In genomic region chr3:112093180-112093522, GRCh38 we compare ENCODE assay signal across 16 cellular contexts. TPM values are rescaled to one million over a fixed set of nuclear protein-coding genes. Genes with fewer than 3 reads are reported as not detected.
DNase-seq lines count a peak whose midpoint lies in the region; ATAC-seq, FAIRE-seq and TF ChIP-seq lines count a peak whose summit lies in the region.
"Had no signal": no experiment of that assay in that cellular context is flagged by ENCODE, and none has a peak within 500 bp of the region (broad histone marks: within the 10 kb centered on the region; RNA-seq: fewer than 3 reads in every experiment).

No MANE protein-coding gene starts in this region.

- no peak overlapping the region for H3K56ac ChIP-seq in mesendoderm (ENCODE audit: low read length)

- peaks cover 81% of the 10 kb centered on the region for H3K79me2 ChIP-seq in astrocyte (ENCODE audit: insufficient read depth, low read length)
- H3K79me2 ChIP-seq in mesendoderm (ENCODE audit: control insufficient read depth, insufficient read depth, low read length), result peaks cover 4% of the 10 kb centered on the region

- H3K4me1 ChIP-seq in astrocyte (ENCODE audit: insufficient read depth, low read length), result peaks cover 27% of the 10 kb centered on the region
- peaks cover 8% of the 10 kb centered on the region for H3K4me1 ChIP-seq in mesendoderm (ENCODE audit: control insufficient read depth, low read depth, low read length)
- peaks cover 9% of the 10 kb centered on the region in 2 donors for H3K4me1 ChIP-seq in thoracic aorta (ENCODE audit: control insufficient read depth in 1 of 2, low read depth in 2 of 2)
- no peaks in the 10 kb centered on the region for H3K4me1 ChIP-seq in prostate gland (replicated peaks)

- no peak for FAIRE-seq in astrocyte (lab: Jason Lieb, UNC)
- FAIRE-seq: frontal cortex had no signal

- intact Hi-C loops in prostate gland (cut with DNase I), result no loop called here

- H3K9ac ChIP-seq in astrocyte (ENCODE audit: low read length) (peak overlapping the region; percentile 51), mesendoderm (ENCODE audit: low read length) (no peak overlapping the region)

- CTCF ChIA-PET in activated naive CD4-positive, alpha-beta T cell treated with anti-CD3 and anti-CD28 coated beads, Interleukin-2, amount 10 ng/mL, durations not matched to agents 7 days and 5 days (lab: Charles Lee), result interaction anchor here (0.5 to 2.1 kb wide), 3 partner anchors 18 to 406 kb away, joined by 3 to 5 read pairs (median 4); partner anchors contain the start of gene BTLA

- peaks cover 11% of the 10 kb centered on the region for H3K36me3 Mint-ChIP-seq in activated naive CD4-positive, alpha-beta T cell treated with anti-CD3 and anti-CD28 coated beads, Interleukin-2, amount 10 ng/mL, durations not matched to agents 7 days and 5 days
- H3K36me3 Mint-ChIP-seq in astrocyte (ENCODE audit: low read depth, unreplicated experiment), result peaks cover 18% of the 10 kb centered on the region
- H3K36me3 Mint-ChIP-seq: natural killer cell had no signal

- H4K20me1 ChIP-seq in astrocyte (ENCODE audit: insufficient read depth, low read length), result peaks cover 20% of the 10 kb centered on the region

- no peak overlapping the region for H4K5ac ChIP-seq in mesendoderm (ENCODE audit: low read length)

- no peak overlapping the region for H2AK5ac ChIP-seq in mesendoderm (ENCODE audit: low read length)

- H3K27ac ChIP-seq in astrocyte (ENCODE audit: low read depth, low read length) (peak overlapping the region; percentile 28), mesendoderm (ENCODE audit: low read depth, low read length) (peak overlapping the region; percentile 6), thoracic aorta (peak overlapping the region in 1 of 2 donors; percentile 4), prostate gland (no peak overlapping the region)

- H3K36me3 ChIP-seq in astrocyte (ENCODE audit: insufficient read depth, low read length) (peaks cover 5% of the 10 kb centered on the region), mesendoderm (ENCODE audit: control insufficient read depth, insufficient read depth, low read length) (no peaks in the 10 kb centered on the region), thoracic aorta (no peaks in the 10 kb centered on the region), prostate gland (no peaks in the 10 kb centered on the region)

- peaks cover 2% of the 10 kb centered on the region for H3K79me1 ChIP-seq in mesendoderm (ENCODE audit: low read length)

- H3K4ac ChIP-seq in mesendoderm (ENCODE audit: low read depth, low read length), result no peak overlapping the region

- H3K9me3 ChIP-seq in astrocyte (ENCODE audit: insufficient read depth, low read depth, low read length) (no peaks in the 10 kb centered on the region), thoracic aorta (no peaks in the 10 kb centered on the region), prostate gland (no peaks in the 10 kb centered on the region)

- H3K4me1 Mint-ChIP-seq in activated naive CD4-positive, alpha-beta T cell treated with anti-CD3 and anti-CD28 coated beads, Interleukin-2, amount 10 ng/mL, durations not matched to agents 7 days and 5 days, result peaks cover 42% of the 10 kb centered on the region
- H3K4me1 Mint-ChIP-seq in astrocyte (ENCODE audit: low read depth, unreplicated experiment), result peaks cover 63% of the 10 kb centered on the region

- no peak for TF ChIP-seq POLR2A in prostate gland (IDR thresholded peaks at IDR 0.05)

- H4K8ac ChIP-seq in mesendoderm (ENCODE audit: low read depth, low read length), result no peak overlapping the region

- H3K27me3 ChIP-seq in astrocyte (ENCODE audit: insufficient read depth, low read length), result no peaks in the 10 kb centered on the region
- H3K27me3 ChIP-seq in mesendoderm (ENCODE audit: insufficient read depth, low read length, poor library complexity), result no peaks in the 10 kb centered on the region
- H3K27me3 ChIP-seq in thoracic aorta (replicated peaks; ENCODE audit: insufficient read depth), result no peaks in the 10 kb centered on the region
- H3K27me3 ChIP-seq in prostate gland (replicated peaks; ENCODE audit: insufficient read depth), result no peaks in the 10 kb centered on the region

- H3K9me3 Mint-ChIP-seq in activated naive CD4-positive, alpha-beta T cell treated with anti-CD3 and anti-CD28 coated beads, Interleukin-2, amount 10 ng/mL, durations not matched to agents 7 days and 5 days, result no peaks in the 10 kb centered on the region
- H3K9me3 Mint-ChIP-seq in astrocyte (ENCODE audit: unreplicated experiment), result no peaks in the 10 kb centered on the region
- H3K9me3 Mint-ChIP-seq: activated B cell treated with CpG ODN at 0.5 μM for 24 hours, natural killer cell had no signal

- peaks cover 4% of the 10 kb centered on the region for H3K27me3 Mint-ChIP-seq in activated naive CD4-positive, alpha-beta T cell treated with anti-CD3 and anti-CD28 coated beads, Interleukin-2, amount 10 ng/mL, durations not matched to agents 7 days and 5 days
- no peaks in the 10 kb centered on the region for H3K27me3 Mint-ChIP-seq in astrocyte (ENCODE audit: low read depth, unreplicated experiment)

- H3K4me2 ChIP-seq in astrocyte (ENCODE audit: low read length) (peak overlapping the region; percentile 64), mesendoderm (ENCODE audit: low read length) (no peak overlapping the region)

- H2BK5ac ChIP-seq in mesendoderm (ENCODE audit: low read length), result no peak overlapping the region

- H2AFZ ChIP-seq in astrocyte (ENCODE audit: low read depth, low read length), result no peak overlapping the region

- no peak overlapping the region for H2BK120ac ChIP-seq in mesendoderm (ENCODE audit: low read depth, low read length)

- no peak for DNase-seq in activated naive CD4-positive, alpha-beta T cell treated with anti-CD3 and anti-CD28 coated beads, Interleukin-2, amount 10 ng/mL, durations not matched to agents 7 days and 5 days
- no peak for DNase-seq in activated naive CD4-positive, alpha-beta T cell (lab: John Stamatoyannopoulos, UW)
- no peak for DNase-seq in astrocyte (ENCODE audit: low read depth)
- DNase-seq in mesendoderm, result peak; percentile 77
- no peak for DNase-seq in thoracic aorta (ENCODE audit: low spot score)
- DNase-seq in prostate gland (ENCODE audit: low spot score), result no peak
- no peak for DNase-seq in NCI-H226
- DNase-seq: activated B cell treated with CpG ODN at 0.5 μM for 24 hours; activated T-cell treated with anti-CD3 and anti-CD28 coated beads for 4 hours; natural killer cell; NCI-H1694 treated with DMSO at 0.1 percent for 48 hours; NCI-H82; stimulated activated CD4-positive, alpha-beta T cell treated with anti-CD3 and anti-CD28 coated beads, Interleukin-12 subunit alpha, Interleukin-12 subunit beta, amount 100 ng/mL, for 4 hours had no signal

- H3K4me3 ChIP-seq in astrocyte (ENCODE audit: insufficient read depth, low read depth, low read length), result no peak overlapping the region
- no peak overlapping the region for H3K4me3 ChIP-seq in mesendoderm (ENCODE audit: low read length)
- H3K4me3 ChIP-seq in thoracic aorta, result peak overlapping the region; percentile 1
- no peak overlapping the region for H3K4me3 ChIP-seq in prostate gland

- H3K23ac ChIP-seq in mesendoderm (ENCODE audit: low read length), result no peak overlapping the region

- H2BK15ac ChIP-seq in mesendoderm (replicated peaks; ENCODE audit: low read depth), result no peak overlapping the region

- no peak overlapping the region for H3K4me3 Mint-ChIP-seq in activated naive CD4-positive, alpha-beta T cell treated with anti-CD3 and anti-CD28 coated beads, Interleukin-2, amount 10 ng/mL, durations not matched to agents 7 days and 5 days
- H3K4me3 Mint-ChIP-seq in astrocyte (ENCODE audit: unreplicated experiment), result no peak overlapping the region
- H3K4me3 Mint-ChIP-seq: activated B cell treated with CpG ODN at 0.5 μM for 24 hours, natural killer cell had no signal

- no peak for TF ChIP-seq CTCF in astrocyte (IDR thresholded peaks at IDR 0.05; ENCODE audit: insufficient read depth, low read depth, low read length)
- no peak for TF ChIP-seq CTCF in thoracic aorta (IDR thresholded peaks at IDR 0.05)
- no peak for TF ChIP-seq CTCF in prostate gland (IDR thresholded peaks at IDR 0.05)

- peak overlapping the region; percentile 1 for H3K27ac Mint-ChIP-seq in activated naive CD4-positive, alpha-beta T cell treated with anti-CD3 and anti-CD28 coated beads, Interleukin-2, amount 10 ng/mL, durations not matched to agents 7 days and 5 days
- peak overlapping the region; percentile 34 for H3K27ac Mint-ChIP-seq in astrocyte (ENCODE audit: unreplicated experiment)
- H3K27ac Mint-ChIP-seq: activated B cell treated with CpG ODN at 0.5 μM for 24 hours, natural killer cell had no signal

- ATAC-seq in thoracic aorta (ENCODE audit: insufficient number of reproducible peaks, low FRiP score, low read depth), result no peak
- ATAC-seq in GM21526 (IDR thresholded peaks at IDR 0.05; ENCODE audit: low FRiP score, unreplicated experiment), result no peak
- ATAC-seq: natural killer cell had no signal

- no peak overlapping the region for H3K18ac ChIP-seq in mesendoderm (ENCODE audit: low read length)

RNA-seq across cellular contexts. Expression of gene C3orf52, which starts 7.0 kb away (rescaled TPM):
- total RNA-seq in astrocyte (21.3 and 21.9 TPM in 2 replicates), thoracic aorta (10 to 100 TPM in 1 of 2 donors, 1 to 10 TPM in 1; 8.8 to 19.6 TPM), prostate gland (10 to 100 TPM in 1 of 2 donors, 1 to 10 TPM in 1; 8.6 to 11.0 TPM)
- 6.2 TPM for polyA plus RNA-seq in mesendoderm (2013, experiment 1 of 2)
- polyA plus RNA-seq in mesendoderm (2013, experiment 2 of 2), result 6.9 TPM

RNA-seq across cellular contexts. Expression of gene GCSAM, which starts 39.9 kb away (rescaled TPM):
- total RNA-seq in astrocyte, result not detected in 2 replicates
- polyA plus RNA-seq in mesendoderm (2013, experiment 1 of 2), result not detected
- polyA plus RNA-seq in mesendoderm (2013, experiment 2 of 2), result not detected
- under 1 TPM in 1 of 2 donors, not detected in 1; 0.49 TPM for total RNA-seq in thoracic aorta
- 1 to 10 TPM in 1 of 2 donors, not detected in 1; 1.4 TPM for total RNA-seq in prostate gland
- total RNA-seq: A673, frontal cortex had no signal

RNA-seq across cellular contexts. Expression of gene TMPRSS7, which starts 58.6 kb away (rescaled TPM):
- not detected in 2 replicates for total RNA-seq in astrocyte
- 0.01 TPM for polyA plus RNA-seq in mesendoderm (2013, experiment 1 of 2)
- not detected for polyA plus RNA-seq in mesendoderm (2013, experiment 2 of 2)
- not detected for total RNA-seq in thoracic aorta
- total RNA-seq in prostate gland, result not detected
- total RNA-seq: A673, activated B cell treated with CpG ODN at 0.5 μM for 24 hours, natural killer cell had no signal

Comparison
In these comparisons a context has a peak if more than half of its experiments do, and no peak if none do; other contexts are left out.
1. H3K27ac ChIP-seq: peak in astrocyte (single experiment) and mesendoderm (single experiment); none in prostate gland (0 of 2).